In the genomic region with DNA sequence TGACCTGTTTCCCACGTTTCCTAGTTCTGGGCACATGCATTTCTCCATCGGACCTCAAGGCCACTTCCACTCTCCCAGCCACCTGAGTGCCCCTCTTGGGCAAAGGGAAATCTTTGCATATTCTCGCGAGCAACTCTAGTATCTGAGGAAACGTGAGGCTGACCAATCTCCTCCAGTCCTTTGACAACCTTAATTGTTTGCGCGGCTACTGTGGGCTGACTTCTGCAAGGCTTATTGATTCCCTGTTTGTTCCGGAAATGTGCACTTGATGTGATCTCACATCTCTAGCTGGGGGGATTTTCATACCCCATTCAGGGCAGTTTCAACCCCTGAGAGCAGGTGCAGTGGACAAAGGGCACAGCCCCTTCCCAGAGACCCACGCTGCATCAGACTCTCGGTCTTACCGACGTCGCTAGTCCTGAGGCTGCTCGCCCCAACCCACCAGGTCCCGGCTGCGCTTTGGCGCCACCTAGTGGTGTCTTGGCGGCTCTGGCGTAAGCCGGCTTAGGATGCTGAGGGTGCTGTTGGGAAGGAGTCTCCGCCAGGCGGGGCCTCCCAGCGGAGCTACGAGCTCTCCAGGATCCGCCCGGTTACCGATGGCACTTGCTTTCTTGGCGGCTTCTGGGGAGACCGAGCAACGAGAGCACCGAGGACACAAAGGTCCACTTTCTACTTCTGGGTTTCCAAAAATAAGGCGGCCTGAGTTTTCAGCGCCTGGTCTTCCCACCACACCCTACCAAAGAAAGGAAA, we compare ENCODE assay signal across 8 cellular contexts. TPM values are rescaled to one million over a fixed set of nuclear protein-coding genes. Genes with fewer than 3 reads are reported as not detected.
DNase-seq lines count a peak whose midpoint lies in the region; FAIRE-seq and TF ChIP-seq lines count a peak whose summit lies in the region.

No MANE protein-coding gene starts in this region.

- no peak overlapping the region for H2AK5ac ChIP-seq in H1 (ENCODE audit: low read depth, low read length)
- H2AK5ac ChIP-seq in mesendoderm (ENCODE audit: low read length): no peak overlapping the region

- H3K4me1 ChIP-seq in H1 (replicated peaks in 1 of 4; ENCODE audit: control insufficient read depth in 3 of 4, insufficient read depth in 4 of 4, low read length in 3 of 4): peaks cover 0 to 3% (median 0%) of the 10 kb centered on the region in 4 experiments; a peak in 1 of 7 replicates
- peaks cover 2% of the 10 kb centered on the region for H3K4me1 ChIP-seq in mesendoderm (ENCODE audit: control insufficient read depth, low read depth, low read length)

- H2BK15ac ChIP-seq in H1 (ENCODE audit: low read length): peak overlapping the region; percentile 83; the same call in 1 of the 2 replicates
- H2BK15ac ChIP-seq in mesendoderm (replicated peaks; ENCODE audit: low read depth): no peak overlapping the region

- H2BK5ac ChIP-seq in H1 (ENCODE audit: low read depth, low read length) (peak overlapping the region; percentile 22; the same call in 1 of the 2 replicates), mesendoderm (ENCODE audit: low read length) (no peak overlapping the region)

- H3K23ac ChIP-seq in H1 (ENCODE audit: insufficient read length) (no peak overlapping the region), mesendoderm (ENCODE audit: low read length) (no peak overlapping the region)

- peak overlapping the region; percentile 44 for H3K4ac ChIP-seq in H1 (replicated peaks; ENCODE audit: insufficient read length, low read depth, low read length)
- H3K4ac ChIP-seq in mesendoderm (ENCODE audit: low read depth, low read length): no peak overlapping the region

- H3K23me2 ChIP-seq in H1 (ENCODE audit: low read depth, low read length): peaks cover 4% of the 10 kb centered on the region; the same call in 1 of the 2 replicates

- no peaks in the 10 kb centered on the region for H4K20me1 ChIP-seq in H1 (replicated peaks in 1 of 2; ENCODE audit: control insufficient read depth in 1 of 2, insufficient read depth in 2 of 2, low read length in 2 of 2)

- H3K56ac ChIP-seq in H1 (replicated peaks; ENCODE audit: insufficient read length, low read depth, low read length) (no peak overlapping the region), mesendoderm (ENCODE audit: low read length) (peak overlapping the region; percentile 63)

- FAIRE-seq in H1 (lab: Jason Lieb, UNC): peak; percentile 71

- H2AFZ ChIP-seq in H1 (ENCODE audit: low read length): peak overlapping the region; percentile 96

- peak overlapping the region; percentile 35 for H2BK120ac ChIP-seq in H1 (replicated peaks; ENCODE audit: low read depth, low read length)
- no peak overlapping the region for H2BK120ac ChIP-seq in mesendoderm (ENCODE audit: low read depth, low read length)

- peak overlapping the region in 2 of 4 experiments; percentile 38 to 39; a peak in 3 of 7 replicates for H3K9ac ChIP-seq in H1 (replicated peaks in 1 of 4; ENCODE audit: extremely low read depth in 1 of 4, low read depth in 3 of 4, low read length in 3 of 4)
- peak overlapping the region; percentile 3 for H3K9ac ChIP-seq in mesendoderm (ENCODE audit: low read length)

- no peaks in the 10 kb centered on the region for H3K79me2 ChIP-seq in H1 (ENCODE audit: control insufficient read depth in 1 of 2, insufficient read depth in 2 of 2, low read length in 2 of 2)
- no peaks in the 10 kb centered on the region for H3K79me2 ChIP-seq in mesendoderm (ENCODE audit: control insufficient read depth, insufficient read depth, low read length)

- peak; percentile 84 to 88 for TF ChIP-seq RAD21 in H1 (IDR thresholded peaks at IDR 0.05 in 1 of 2, conservative IDR thresholded peaks at IDR 0.05 in 1 of 2; ENCODE audit: low read depth in 2 of 2, low read length in 2 of 2)

- H3K9me3 ChIP-seq in H1 (ENCODE audit: insufficient read depth in 2 of 2, low read depth in 1 of 2, low read length in 1 of 2): no peaks in the 10 kb centered on the region

- H3K27ac ChIP-seq in H1 (ENCODE audit: low read depth, low read length) (no peak overlapping the region), mesendoderm (ENCODE audit: low read depth, low read length) (no peak overlapping the region)

- TF ChIP-seq EP300 in H1 (IDR thresholded peaks at IDR 0.05; ENCODE audit: borderline replicate concordance in 1 of 2, low read depth in 2 of 2, low read length in 2 of 2): no peak; a peak in 1 of 3 replicates

- H3K79me1 ChIP-seq in H1 (ENCODE audit: low read depth, low read length) (no peaks in the 10 kb centered on the region), mesendoderm (ENCODE audit: low read length) (no peaks in the 10 kb centered on the region)

- DNase-seq in COR-L47 (lab: John Stamatoyannopoulos, UW) (peak; percentile 86), GM20000 (ENCODE audit: low spot score) (peak; percentile 86), HPDE6-E6E7 (ENCODE audit: extremely low spot score) (peak; percentile 94), NK-92 (lab: John Stamatoyannopoulos, UW; ENCODE audit: unreplicated experiment) (peak; percentile 3), H1 (ENCODE audit: low read depth in 1 of 2, low spot score in 2 of 2) (peak; percentile 91 to 98), mesendoderm (peak; percentile 95)
- DNase-seq in activated CD8-positive, alpha-beta memory T cell treated with anti-CD3 and anti-CD28 coated beads for 4 hours (ENCODE audit: low read depth in 2 of 2): peak; percentile 68 to 71
- peak; percentile 83 for DNase-seq in stimulated activated CD8-positive, alpha-beta memory T cell treated with anti-CD3 and anti-CD28 coated beads, Interleukin-15, amount 100 ng/mL, for 24 hours (ENCODE audit: low read depth)

- H3K27me3 ChIP-seq in H1 (replicated peaks in 1 of 4; ENCODE audit: control insufficient read depth in 3 of 4, extremely low read depth in 1 of 4, insufficient read depth in 3 of 4, low read length in 3 of 4) (peaks cover 0 to 3% (median 0%) of the 10 kb centered on the region in 4 experiments; a peak in 2 of 7 replicates), mesendoderm (ENCODE audit: insufficient read depth, low read length, poor library complexity) (no peaks in the 10 kb centered on the region)

- peak; percentile 98 for TF ChIP-seq CTCF in GM20000 (IDR thresholded peaks at IDR 0.05; ENCODE audit: extremely low read depth, missing control alignments)
- TF ChIP-seq CTCF in H1 (IDR thresholded peaks at IDR 0.05; ENCODE audit: control extremely low read depth in 1 of 3, insufficient read depth in 1 of 3, low read depth in 1 of 3, low read length in 3 of 3): peak; percentile 98 to 100 (median 100)

- POLR2A ChIA-PET in H1 (lab: Charles Lee; ENCODE audit: partially characterized antibody): interaction anchor here (1.7 kb wide), 1 partner anchor 32 kb away, joined by 4 read pairs; no protein-coding TSS in a partner anchor

- CTCF ChIA-PET in H1 (lab: Charles Lee; ENCODE audit: partially characterized antibody): interaction anchor here (0.6 to 4.7 kb wide), 30 partner anchors 12 to 1286 kb away, joined by 3 to 24 read pairs (median 4); partner anchors contain the start of gene SPR

- no peak overlapping the region for H3K14ac ChIP-seq in H1 (ENCODE audit: insufficient read length)

- peak overlapping the region; percentile 72; the same call in 1 of the 2 replicates for H4K8ac ChIP-seq in H1 (ENCODE audit: extremely low read depth, insufficient read depth, low read length)
- no peak overlapping the region for H4K8ac ChIP-seq in mesendoderm (ENCODE audit: low read depth, low read length)

- H3K18ac ChIP-seq in H1 (ENCODE audit: extremely low read depth, low read length) (peak overlapping the region; percentile 93), mesendoderm (ENCODE audit: low read length) (no peak overlapping the region)

- peak overlapping the region; percentile 45 for H4K91ac ChIP-seq in H1 (replicated peaks; ENCODE audit: insufficient read length, low read length)

- H3K36me3 ChIP-seq in H1 (ENCODE audit: control insufficient read depth in 2 of 4, insufficient read depth in 4 of 4, low read length in 3 of 4) (no peaks in the 10 kb centered on the region), mesendoderm (ENCODE audit: control insufficient read depth, insufficient read depth, low read length) (no peaks in the 10 kb centered on the region)

- 9% methylated on average over 33 of the region's 33 CpGs; no CpG with 5 or more reads in 1 of the 2 experiments for WGBS in H1 (ENCODE audit: extremely low coverage in 1 of 2, insufficient coverage in 1 of 2, insufficient read length in 1 of 2, insufficient replicate concordance in 2 of 2, low coverage in 1 of 2, low lambda C conversion rate in 2 of 2, missing lambda C conversion rate in 1 of 2), 2 experiments
- WGBS in mesendoderm (ENCODE audit: extremely low coverage, insufficient coverage, low lambda C conversion rate): no CpG with 5 or more reads among the region's 33 CpGs

- peak overlapping the region; percentile 11 for H4K5ac ChIP-seq in H1 (ENCODE audit: insufficient read length, low read depth, low read length)
- no peak overlapping the region for H4K5ac ChIP-seq in mesendoderm (ENCODE audit: low read length)

- H3K4me3 ChIP-seq in H1 (ENCODE audit: extremely low read depth in 1 of 4, insufficient read depth in 2 of 4, low read depth in 3 of 4, low read length in 4 of 4) (peak overlapping the region; percentile 21 to 62 (median 54); a peak in 7 of 8 replicates), mesendoderm (ENCODE audit: low read length) (no peak overlapping the region)

- peak overlapping the region; percentile 65; the same call in 1 of the 2 replicates for H2BK12ac ChIP-seq in H1 (ENCODE audit: low read depth, low read length)

- peak overlapping the region; percentile 7 to 79 for H3K4me2 ChIP-seq in H1 (ENCODE audit: insufficient read depth in 1 of 2, low read depth in 2 of 2, low read length in 2 of 2)
- peak overlapping the region; percentile 71 for H3K4me2 ChIP-seq in mesendoderm (ENCODE audit: low read length)

- TF ChIP-seq POLR2A in H1 (IDR thresholded peaks at IDR 0.05; ENCODE audit: control extremely low read depth in 1 of 2, low read depth in 2 of 2, low read length in 2 of 2): peak in 1 of 2 experiments; percentile 62; a peak in 1 of 3 replicates

- H2BK20ac ChIP-seq in H1 (ENCODE audit: low read length): peak overlapping the region; percentile 36; the same call in 1 of the 2 replicates

RNA-seq across cellular contexts. Expression of gene SPR, which starts 24.8 kb away (rescaled TPM):
- 10.7 and 11.5 TPM in 2 replicates for total RNA-seq in H1 (2021; fragmentation: NEBNext Ultra II Directional; extraction: Animal tissue kit (Norgen Biotek cat#: 25700))
- polyA plus RNA-seq in H1 (2011; rRNA removed): 4.2 and 4.5 TPM in 2 replicates
- 8.9 TPM for polyA plus RNA-seq in H1 (2011; cell fraction: cytosol; rRNA removed)
- polyA plus RNA-seq in H1 (2011; cell fraction: nucleus; rRNA removed): 5.4 TPM
- polyA plus RNA-seq in H1 (2012, experiment 1 of 2): 7.2 to 11.0 TPM (median 10.2 TPM) in 4 replicates
- polyA plus RNA-seq in H1 (2012, experiment 2 of 2): 9.2 TPM
- 5.3 TPM for polyA plus RNA-seq in H1 (2013, experiment 1 of 2)
- 6.1 TPM for polyA plus RNA-seq in H1 (2013, experiment 2 of 2)
- 2.3 and 4.9 TPM in 2 replicates for polyA minus RNA-seq in H1 (2011; rRNA and poly(A)+ RNA removed)
- polyA minus RNA-seq in H1 (2011; cell fraction: cytosol; rRNA and poly(A)+ RNA removed): 4.0 TPM
- 2.3 TPM for polyA minus RNA-seq in H1 (2011; cell fraction: nucleus; rRNA and poly(A)+ RNA removed)
- polyA plus RNA-seq in mesendoderm (2013, experiment 1 of 2): 2.6 TPM
- polyA plus RNA-seq in mesendoderm (2013, experiment 2 of 2): 2.6 TPM

RNA-seq across cellular contexts. Expression of gene EXOC6B, which starts 36.6 kb away (rescaled TPM):
- 30.1 and 33.0 TPM in 2 replicates for total RNA-seq in H1 (2021; fragmentation: NEBNext Ultra II Directional; extraction: Animal tissue kit (Norgen Biotek cat#: 25700))
- 13.5 and 18.3 TPM in 2 replicates for polyA plus RNA-seq in H1 (2011; rRNA removed)
- 13.0 TPM for polyA plus RNA-seq in H1 (2011; cell fraction: cytosol; rRNA removed)
- 21.4 TPM for polyA plus RNA-seq in H1 (2011; cell fraction: nucleus; rRNA removed)
- polyA plus RNA-seq in H1 (2012, experiment 1 of 2): 13.7 to 23.3 TPM (median 18.8 TPM) in 4 replicates
- 1.1 TPM for polyA plus RNA-seq in H1 (2012, experiment 2 of 2)
- 17.7 TPM for polyA plus RNA-seq in H1 (2013, experiment 1 of 2)
- 16.0 TPM for polyA plus RNA-seq in H1 (2013, experiment 2 of 2)
- polyA minus RNA-seq in H1 (2011; rRNA and poly(A)+ RNA removed): 52.2 and 61.4 TPM in 2 replicates
- polyA minus RNA-seq in H1 (2011; cell fraction: cytosol; rRNA and poly(A)+ RNA removed): 50.8 TPM
- polyA minus RNA-seq in H1 (2011; cell fraction: nucleus; rRNA and poly(A)+ RNA removed): 61.1 TPM
- 19.2 TPM for polyA plus RNA-seq in mesendoderm (2013, experiment 1 of 2)
- polyA plus RNA-seq in mesendoderm (2013, experiment 2 of 2): 20.0 TPM

RNA-seq across cellular contexts. Expression of gene EMX1, which starts 54.9 kb away (rescaled TPM):
- total RNA-seq in H1 (2021; fragmentation: NEBNext Ultra II Directional; extraction: Animal tissue kit (Norgen Biotek cat#: 25700)): 4.8 and 4.9 TPM in 2 replicates
- polyA plus RNA-seq in H1 (2011; rRNA removed): 2.4 and 3.3 TPM in 2 replicates
- 2.8 TPM for polyA plus RNA-seq in H1 (2011; cell fraction: cytosol; rRNA removed)
- polyA plus RNA-seq in H1 (2011; cell fraction: nucleus; rRNA removed): 3.5 TPM
- 2.2 to 3.8 TPM (median 3.0 TPM) in 4 replicates for polyA plus RNA-seq in H1 (2012, experiment 1 of 2)
- polyA plus RNA-seq in H1 (2012, experiment 2 of 2): 1.8 TPM
- 3.2 TPM for polyA plus RNA-seq in H1 (2013, experiment 1 of 2)
- polyA plus RNA-seq in H1 (2013, experiment 2 of 2): 3.2 TPM
- polyA minus RNA-seq in H1 (2011; rRNA and poly(A)+ RNA removed): 1.1 and 2.1 TPM in 2 replicates
- 3.4 TPM for polyA minus RNA-seq in H1 (2011; cell fraction: cytosol; rRNA and poly(A)+ RNA removed)
- polyA minus RNA-seq in H1 (2011; cell fraction: nucleus; rRNA and poly(A)+ RNA removed): 3.5 TPM
- 0.15 TPM for polyA plus RNA-seq in mesendoderm (2013, experiment 1 of 2)
- 0.35 TPM for polyA plus RNA-seq in mesendoderm (2013, experiment 2 of 2)

Comparison
In these comparisons a context has a peak if more than half of its experiments do, and no peak if none do; other contexts are left out.
1. DNase-seq: peak in every context shown above with its lines; median percentile 95 in mesendoderm; 94 in H1; 94 in HPDE6-E6E7; 86 in COR-L47; 86 in GM20000; 83 in stimulated activated CD8-positive, alpha-beta memory T cell treated with anti-CD3 and anti-CD28 coated beads, Interleukin-15, amount 100 ng/mL, for 24 hours; 70 in activated CD8-positive, alpha-beta memory T cell treated with anti-CD3 and anti-CD28 coated beads for 4 hours; 3 in NK-92.